Comparison of ENCODE assay signal across 17 cellular contexts in the genomic region with DNA sequence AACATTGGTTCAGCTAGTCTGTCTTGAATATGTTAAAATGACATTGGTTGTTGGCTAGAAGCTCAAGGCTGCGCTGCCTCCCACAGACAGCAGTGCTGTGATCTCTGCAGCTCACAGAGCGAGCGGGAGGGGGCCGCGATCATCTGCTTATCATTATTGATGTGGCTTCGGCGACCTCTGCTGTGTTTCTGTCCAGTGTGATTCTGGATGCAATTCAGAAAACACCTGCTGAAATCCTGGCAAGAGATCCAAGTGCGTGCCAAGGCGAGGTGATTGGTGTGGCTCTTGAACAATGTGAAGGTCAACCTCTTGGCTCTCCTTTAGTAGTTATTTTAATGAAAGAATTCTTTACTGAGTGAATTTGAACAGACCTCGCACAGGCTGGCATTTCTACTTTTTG.
DNase-seq lines count a peak whose midpoint lies in the region; ATAC-seq, FAIRE-seq and TF ChIP-seq lines count a peak whose summit lies in the region.
"Had no signal": no experiment of that assay in that cellular context is flagged by ENCODE, and none has a peak within 500 bp of the region (broad histone marks: within the 10 kb centered on the region; RNA-seq: fewer than 3 reads in every experiment).

No MANE protein-coding gene starts in this region.

- no peak for TF ChIP-seq RAD21 in K562 (CRISPR knock-in tag; conservative IDR thresholded peaks at IDR 0.05 in 1 of 2, IDR thresholded peaks at IDR 0.05 in 1 of 2)

- in situ Hi-C loops in K562 (cut with MboI) = no loop called here

- POLR2A ChIA-PET in K562 (lab: Yijun Ruan, JAX) = no interaction called here

- H3K36me3 ChIP-seq in K562 (ENCODE audit: control insufficient read depth, insufficient read depth, low read length) (no peaks in the 10 kb centered on the region), left lung (no peaks in the 10 kb centered on the region)

- CTCF ChIA-PET in K562 (lab: Yijun Ruan, JAX; ENCODE audit: low intra/inter-chr PET ratio) = no interaction called here

- H3K4me2 ChIP-seq in K562 (ENCODE audit: insufficient read depth, low read length) = no peak overlapping the region

- peaks cover 10 to 25% of the 10 kb centered on the region in 2 experiments; a peak in 3 of 5 replicates for H3K27me3 ChIP-seq in K562 (ENCODE audit: control insufficient read depth in 2 of 2, insufficient read depth in 2 of 2, low read length in 2 of 2)
- peaks cover 0 to 40% of the 10 kb centered on the region in 2 donors for H3K27me3 ChIP-seq in left lung

- FAIRE-seq in K562 (lab: Jason Lieb, UNC) (no peak), GM12892 (lab: Jason Lieb, UNC) (no peak)

- no peaks in the 10 kb centered on the region for H3K79me2 ChIP-seq in K562 (ENCODE audit: control insufficient read depth, insufficient read depth, low read length)

- no peak for TF ChIP-seq POLR2A in K562 (conservative IDR thresholded peaks at IDR 0.05)
- no peak for TF ChIP-seq POLR2A in GM12892 (IDR thresholded peaks at IDR 0.05; ENCODE audit: low read depth, low read length)

- H3K4me1 ChIP-seq in K562 (replicated peaks in 1 of 2; ENCODE audit: control insufficient read depth in 2 of 2, insufficient read depth in 2 of 2, low read length in 2 of 2) = no peaks in the 10 kb centered on the region
- H3K4me1 ChIP-seq in left lung = no peaks in the 10 kb centered on the region

- H3K27ac ChIP-seq in K562 (ENCODE audit: extremely low read depth, low read depth, low read length) (no peak overlapping the region), left lung (no peak overlapping the region)

- H3K9me1 ChIP-seq in K562 (ENCODE audit: control insufficient read depth, insufficient read depth, low read length) = no peaks in the 10 kb centered on the region

- BruUV-seq in K562 (replicated peaks; lab: Mats Ljungman, UMichigan) = no TSS peak

- peak; percentile 35; the same call in 1 of the 3 replicates for ATAC-seq in K562
- ATAC-seq in left lung = peak; percentile 64
- no peak for ATAC-seq in HG03521 (IDR thresholded peaks at IDR 0.05; ENCODE audit: unreplicated experiment)
- no peak for ATAC-seq in GM21723 (IDR thresholded peaks at IDR 0.05; ENCODE audit: unreplicated experiment)
- ATAC-seq: activated T-cell treated with anti-CD3 and anti-CD28 coated beads, Interleukin-2, amount 50 U/mL, for 72 hours; HCT116 had no signal

- DNase-seq in AG20443 (ENCODE audit: low spot score) (peak; percentile 17), NCI-H1105 (lab: John Stamatoyannopoulos, UW) (peak; percentile 9), K562 (ENCODE audit: extremely low read depth in 1 of 4, low spot score in 3 of 4) (peak in 1 of 4 experiments; percentile 12), left lung (no peak), GM12892 (ENCODE audit: insufficient read length) (no peak), NCI-H524 (lab: John Stamatoyannopoulos, UW) (no peak)
- DNase-seq: activated CD4-positive, CD25-positive, alpha-beta regulatory T cell treated with anti-CD3 and anti-CD28 coated beads, Interleukin-2, amount 50 U/mL, for 72 hours; DMS 273 treated with DMSO at 0.1 percent for 48 hours; effector CD4-positive, alpha-beta T cell; NCI-H2171; OCI-M1; stimulated activated CD8-positive, alpha-beta memory T cell treated with anti-CD3 and anti-CD28 coated beads, Interleukin-4, amount 100 ng/mL, for 48 hours; T-helper 1 cell had no signal

- no peaks in the 10 kb centered on the region; the same call in none of the 2 replicates for H4K20me1 ChIP-seq in K562 (replicated peaks; ENCODE audit: control insufficient read depth, insufficient read depth, low read length)

- 3% methylated on average over 10 of the region's 10 CpGs for WGBS in K562 (ENCODE audit: insufficient coverage, low coverage, missing lambda C conversion rate)

- H3K4me3 ChIP-seq in K562 (no peak overlapping the region), left lung (no peak overlapping the region)

- H3K9me3 ChIP-seq in K562 (replicated peaks; ENCODE audit: control insufficient read depth, insufficient read depth, low read depth, low read length) (no peaks in the 10 kb centered on the region), left lung (no peaks in the 10 kb centered on the region)

- intact Hi-C loops in K562 (cut with micrococcal nuclease) (no loop called here), left lung (cut with DNase I) (no loop called here)

- no peak for TF ChIP-seq CTCF in K562 (IDR thresholded peaks at IDR 0.05 in 2 of 3, conservative IDR thresholded peaks at IDR 0.05 in 1 of 3; ENCODE audit: insufficient read depth in 2 of 3, low read depth in 1 of 3, low read length in 3 of 3)
- no peak for TF ChIP-seq CTCF in left lung (IDR thresholded peaks at IDR 0.05)

- no peak overlapping the region for H3K9ac ChIP-seq in K562 (ENCODE audit: insufficient read depth in 1 of 2, low read depth in 2 of 2, low read length in 2 of 2)

- no peak overlapping the region for H2AFZ ChIP-seq in K562 (ENCODE audit: low read depth, low read length)

- no peak for TF ChIP-seq EP300 in K562 (IDR thresholded peaks at IDR 0.05; ENCODE audit: low read length)

TF ChIP-seq in K562, 482 proteins besides CTCF, POLR2A, EP300 and RAD21:
- TF ChIP-seq, protein P1, sequence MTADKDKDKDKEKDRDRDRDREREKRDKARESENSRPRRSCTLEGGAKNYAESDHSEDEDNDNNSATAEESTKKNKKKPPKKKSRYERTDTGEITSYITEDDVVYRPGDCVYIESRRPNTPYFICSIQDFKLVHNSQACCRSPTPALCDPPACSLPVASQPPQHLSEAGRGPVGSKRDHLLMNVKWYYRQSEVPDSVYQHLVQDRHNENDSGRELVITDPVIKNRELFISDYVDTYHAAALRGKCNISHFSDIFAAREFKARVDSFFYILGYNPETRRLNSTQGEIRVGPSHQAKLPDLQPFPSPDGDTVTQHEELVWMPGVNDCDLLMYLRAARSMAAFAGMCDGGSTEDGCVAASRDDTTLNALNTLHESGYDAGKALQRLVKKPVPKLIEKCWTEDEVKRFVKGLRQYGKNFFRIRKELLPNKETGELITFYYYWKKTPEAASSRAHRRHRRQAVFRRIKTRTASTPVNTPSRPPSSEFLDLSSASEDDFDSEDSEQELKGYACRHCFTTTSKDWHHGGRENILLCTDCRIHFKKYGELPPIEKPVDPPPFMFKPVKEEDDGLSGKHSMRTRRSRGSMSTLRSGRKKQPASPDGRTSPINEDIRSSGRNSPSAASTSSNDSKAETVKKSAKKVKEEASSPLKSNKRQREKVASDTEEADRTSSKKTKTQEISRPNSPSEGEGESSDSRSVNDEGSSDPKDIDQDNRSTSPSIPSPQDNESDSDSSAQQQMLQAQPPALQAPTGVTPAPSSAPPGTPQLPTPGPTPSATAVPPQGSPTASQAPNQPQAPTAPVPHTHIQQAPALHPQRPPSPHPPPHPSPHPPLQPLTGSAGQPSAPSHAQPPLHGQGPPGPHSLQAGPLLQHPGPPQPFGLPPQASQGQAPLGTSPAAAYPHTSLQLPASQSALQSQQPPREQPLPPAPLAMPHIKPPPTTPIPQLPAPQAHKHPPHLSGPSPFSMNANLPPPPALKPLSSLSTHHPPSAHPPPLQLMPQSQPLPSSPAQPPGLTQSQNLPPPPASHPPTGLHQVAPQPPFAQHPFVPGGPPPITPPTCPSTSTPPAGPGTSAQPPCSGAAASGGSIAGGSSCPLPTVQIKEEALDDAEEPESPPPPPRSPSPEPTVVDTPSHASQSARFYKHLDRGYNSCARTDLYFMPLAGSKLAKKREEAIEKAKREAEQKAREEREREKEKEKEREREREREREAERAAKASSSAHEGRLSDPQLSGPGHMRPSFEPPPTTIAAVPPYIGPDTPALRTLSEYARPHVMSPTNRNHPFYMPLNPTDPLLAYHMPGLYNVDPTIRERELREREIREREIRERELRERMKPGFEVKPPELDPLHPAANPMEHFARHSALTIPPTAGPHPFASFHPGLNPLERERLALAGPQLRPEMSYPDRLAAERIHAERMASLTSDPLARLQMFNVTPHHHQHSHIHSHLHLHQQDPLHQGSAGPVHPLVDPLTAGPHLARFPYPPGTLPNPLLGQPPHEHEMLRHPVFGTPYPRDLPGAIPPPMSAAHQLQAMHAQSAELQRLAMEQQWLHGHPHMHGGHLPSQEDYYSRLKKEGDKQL (CRISPR knock-in tag; IDR thresholded peaks at IDR 0.05; ENCODE audit: borderline replicate concordance) = no peak
- TF ChIP-seq, protein P2, sequence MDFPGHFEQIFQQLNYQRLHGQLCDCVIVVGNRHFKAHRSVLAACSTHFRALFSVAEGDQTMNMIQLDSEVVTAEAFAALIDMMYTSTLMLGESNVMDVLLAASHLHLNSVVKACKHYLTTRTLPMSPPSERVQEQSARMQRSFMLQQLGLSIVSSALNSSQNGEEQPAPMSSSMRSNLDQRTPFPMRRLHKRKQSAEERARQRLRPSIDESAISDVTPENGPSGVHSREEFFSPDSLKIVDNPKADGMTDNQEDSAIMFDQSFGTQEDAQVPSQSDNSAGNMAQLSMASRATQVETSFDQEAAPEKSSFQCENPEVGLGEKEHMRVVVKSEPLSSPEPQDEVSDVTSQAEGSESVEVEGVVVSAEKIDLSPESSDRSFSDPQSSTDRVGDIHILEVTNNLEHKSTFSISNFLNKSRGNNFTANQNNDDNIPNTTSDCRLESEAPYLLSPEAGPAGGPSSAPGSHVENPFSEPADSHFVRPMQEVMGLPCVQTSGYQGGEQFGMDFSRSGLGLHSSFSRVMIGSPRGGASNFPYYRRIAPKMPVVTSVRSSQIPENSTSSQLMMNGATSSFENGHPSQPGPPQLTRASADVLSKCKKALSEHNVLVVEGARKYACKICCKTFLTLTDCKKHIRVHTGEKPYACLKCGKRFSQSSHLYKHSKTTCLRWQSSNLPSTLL (IDR thresholded peaks at IDR 0.05) = no peak

Comparison
In these comparisons a context has a peak if more than half of its experiments do, and no peak if none do; other contexts are left out.
1. DNase-seq: peak in AG20443 (single experiment) and NCI-H1105 (single experiment); none in left lung (0 of 2), GM12892 (single experiment) and NCI-H524 (0 of 2).
2. ATAC-seq: peak in K562 (single experiment) and left lung (single experiment); none in HG03521 (single experiment) and GM21723 (single experiment).